23 cellular contexts compared by ENCODE assay signal in genomic region chr17:42000399-42001076, GRCh38. TPM values are rescaled to one million over a fixed set of nuclear protein-coding genes. Genes with fewer than 3 reads are reported as not detected.
A peak's percentile ranks its signal among the peaks of the same experiment; 100 is the strongest.
DNase-seq lines count a peak whose midpoint lies in the region; ATAC-seq, FAIRE-seq and TF ChIP-seq lines count a peak whose summit lies in the region.
"Had no signal": no experiment of that assay in that cellular context is flagged by ENCODE, and none has a peak within 500 bp of the region (broad histone marks: within the 10 kb centered on the region; RNA-seq: fewer than 3 reads in every experiment).

No MANE protein-coding gene starts in this region.

- H3K36me3 ChIP-seq in right lobe of liver (peaks cover 14 to 53% (median 24%) of the 10 kb centered on the region in 4 donors), HepG2 (replicated peaks in 1 of 2; ENCODE audit: control insufficient read depth in 1 of 2, insufficient read depth in 2 of 2, low read length in 2 of 2) (peaks cover 33 to 62% of the 10 kb centered on the region in 2 experiments), pancreas (peaks cover 7 to 34% (median 22%) of the 10 kb centered on the region in 3 donors)

- H3K27ac Mint-ChIP-seq in type B pancreatic cell (peak overlapping the region; percentile 2), T-helper 17 cell (no peak overlapping the region)
- H3K27ac Mint-ChIP-seq: activated CD8-positive, alpha-beta memory T cell treated with anti-CD3 and anti-CD28 coated beads, Interleukin-2, amount 10 ng/mL, durations not matched to agents 7 days and 5 days had no signal

- TF ChIP-seq RAD21 in HepG2 (CRISPR knock-in tag; IDR thresholded peaks at IDR 0.05): no peak

- no peak overlapping the region for H3K9ac ChIP-seq in HepG2 (ENCODE audit: insufficient read depth, low read depth, low read length)

- TF ChIP-seq CTCF in right lobe of liver (IDR thresholded peaks at IDR 0.05) (no peak), HepG2 (CRISPR knock-in tag; IDR thresholded peaks at IDR 0.05) (no peak), dorsolateral prefrontal cortex (IDR thresholded peaks at IDR 0.05 in 54 of 56, conservative IDR thresholded peaks at IDR 0.05 in 2 of 56; ENCODE audit: low read depth in 1 of 56, partially characterized antibody in 56 of 56) (no peak), pancreas (IDR thresholded peaks at IDR 0.05) (no peak), type B pancreatic cell (conservative IDR thresholded peaks at IDR 0.05) (no peak)

- H3K27me3 Mint-ChIP-seq in type B pancreatic cell (no peaks in the 10 kb centered on the region), T-helper 17 cell (no peaks in the 10 kb centered on the region)
- H3K27me3 Mint-ChIP-seq: activated CD8-positive, alpha-beta memory T cell treated with anti-CD3 and anti-CD28 coated beads, Interleukin-2, amount 10 ng/mL, durations not matched to agents 7 days and 5 days; CD4-positive, alpha-beta memory T cell had no signal

- ATAC-seq in right lobe of liver: peak in 3 of 4 donors; percentile 19 to 52 (median 45)
- ATAC-seq in HepG2: no peak
- peak in 3 of 4 donors; percentile 28 to 57 (median 32) for ATAC-seq in pancreas
- ATAC-seq in HG02852 (IDR thresholded peaks at IDR 0.05; ENCODE audit: unreplicated experiment): no peak
- ATAC-seq in T-helper 17 cell: no peak
- ATAC-seq: activated CD8-positive, alpha-beta memory T cell treated with anti-CD3 and anti-CD28 coated beads, Interleukin-2, amount 10 ng/mL, durations not matched to agents 7 days and 5 days; K562 had no signal

- H3K36me3 Mint-ChIP-seq in type B pancreatic cell (peaks cover 13% of the 10 kb centered on the region), T-helper 17 cell (ENCODE audit: low read depth) (peaks cover 2% of the 10 kb centered on the region)

- H3K4me1 ChIP-seq in right lobe of liver: peaks cover 0 to 23% (median 5%) of the 10 kb centered on the region in 4 donors
- H3K4me1 ChIP-seq in HepG2 (ENCODE audit: insufficient read depth, low read length): peaks cover 40% of the 10 kb centered on the region
- H3K4me1 ChIP-seq in pancreas: peaks cover 0 to 11% (median 0%) of the 10 kb centered on the region in 3 donors
- H3K4me1 ChIP-seq: ascending aorta had no signal

- no peak overlapping the region for H2AFZ ChIP-seq in HepG2 (ENCODE audit: low read length)
- H2AFZ ChIP-seq: hepatocyte had no signal

- peaks cover 50% of the 10 kb centered on the region for H3K79me2 ChIP-seq in HepG2 (ENCODE audit: insufficient read depth, low read length)

- H3K27me3 ChIP-seq in right lobe of liver (no peaks in the 10 kb centered on the region), HepG2 (ENCODE audit: control insufficient read depth in 1 of 2, insufficient read depth in 2 of 2, low read length in 2 of 2) (no peaks in the 10 kb centered on the region), dorsolateral prefrontal cortex (no peaks in the 10 kb centered on the region), pancreas (no peaks in the 10 kb centered on the region)
- H3K27me3 ChIP-seq: ascending aorta, hepatocyte had no signal

- in situ Hi-C loops in HepG2 (cut with HindIII; ENCODE audit: extremely low pct_ligation_motif_present, low pct_unique_long_range_greater_than_20kb): no loop called here

- WGBS in right lobe of liver (ENCODE audit: insufficient coverage, low coverage, low lambda C conversion rate, missing lambda C conversion rate): 61% methylated on average over 3 of the region's 3 CpGs
- WGBS in HepG2 (ENCODE audit: low lambda C conversion rate): 96% methylated on average over 3 of the region's 3 CpGs
- 85 to 88% methylated on average over 3 of the region's 3 CpGs for WGBS in pancreas, 2 donors

- CTCF ChIA-PET in HepG2 (lab: Yijun Ruan, JAX; ENCODE audit: low intra/inter-chr PET ratio, low total read pairs): no interaction called here

- no peaks in the 10 kb centered on the region for H3K9me3 Mint-ChIP-seq in type B pancreatic cell
- H3K9me3 Mint-ChIP-seq: CD4-positive, alpha-beta memory T cell had no signal

- H3K27ac ChIP-seq in right lobe of liver (peak overlapping the region in 1 of 3 donors; percentile 5), HepG2 (ENCODE audit: extremely low read length, insufficient read depth, low read length) (no peak overlapping the region), dorsolateral prefrontal cortex (peak overlapping the region in 56 of 59 donors; percentile 13 to 100 (median 88)), pancreas (no peak overlapping the region)
- H3K27ac ChIP-seq: ascending aorta, hepatocyte, RWPE1, thoracic aorta had no signal

- POLR2A ChIA-PET in HepG2 (lab: Yijun Ruan, JAX): interaction anchor here (0.5 kb wide), 1 partner anchor 17 kb away, joined by 3 read pairs; no protein-coding TSS in a partner anchor

- no peak for TF ChIP-seq POLR2A in right lobe of liver (IDR thresholded peaks at IDR 0.05)
- no peak for TF ChIP-seq POLR2A in HepG2 (IDR thresholded peaks at IDR 0.05; ENCODE audit: insufficient read depth in 1 of 2, low read depth in 2 of 2, low read length in 2 of 2)

- TF ChIP-seq EP300 in HepG2 (IDR thresholded peaks at IDR 0.05; ENCODE audit: low read depth in 2 of 2, low read length in 2 of 2) (no peak), HepG2 (CRISPR knock-in tag; IDR thresholded peaks at IDR 0.05; ENCODE audit: borderline replicate concordance) (no peak)

- peaks cover 9% of the 10 kb centered on the region for H4K20me1 ChIP-seq in HepG2 (ENCODE audit: insufficient read depth, low read length)

- no peak for FAIRE-seq in HepG2 (lab: Jason Lieb, UNC)
- FAIRE-seq in pancreas (lab: Jason Lieb, UNC): no peak
- FAIRE-seq: endometrium, islet of Langerhans, K562 had no signal

- H3K4me3 ChIP-seq in right lobe of liver (no peak overlapping the region), HepG2 (replicated peaks in 1 of 3; ENCODE audit: insufficient read depth in 1 of 3, low read depth in 2 of 3, low read length in 3 of 3) (no peak overlapping the region), dorsolateral prefrontal cortex (no peak overlapping the region), pancreas (no peak overlapping the region)
- H3K4me3 ChIP-seq: ascending aorta, hepatocyte, K562, thoracic aorta had no signal

- intact Hi-C loops in right lobe of liver (cut with DNase I) (no loop called here), HepG2 (cut with micrococcal nuclease; ENCODE audit: unreplicated experiment) (no loop called here), dorsolateral prefrontal cortex (cut with DNase I) (no loop called here), pancreas (cut with DNase I) (no loop called here)

- H3K4me1 Mint-ChIP-seq in type B pancreatic cell (ENCODE audit: unreplicated experiment): peaks cover 19% of the 10 kb centered on the region
- H3K4me1 Mint-ChIP-seq in T-helper 17 cell: peaks cover 15% of the 10 kb centered on the region

- no TSS peak for BruUV-seq in HepG2 (replicated peaks; lab: Mats Ljungman, UMichigan)

- no peak overlapping the region for H3K4me2 ChIP-seq in HepG2 (ENCODE audit: low read depth, low read length)
- H3K4me2 ChIP-seq: hepatocyte had no signal

- H3K9me3 ChIP-seq in right lobe of liver (no peaks in the 10 kb centered on the region), HepG2 (ENCODE audit: low read length) (no peaks in the 10 kb centered on the region), pancreas (no peaks in the 10 kb centered on the region), T-helper 17 cell (ENCODE audit: control insufficient read depth, low read length, poor library complexity, severe bottlenecking) (no peaks in the 10 kb centered on the region)
- H3K9me3 ChIP-seq: ascending aorta, thoracic aorta had no signal

- DNase-seq in right lobe of liver (no peak), HepG2 (ENCODE audit: low spot score) (no peak), dorsolateral prefrontal cortex (no peak), pancreas (no peak), type B pancreatic cell (ENCODE audit: extremely low spot score, unreplicated experiment) (no peak), NCI-H128 (lab: John Stamatoyannopoulos, UW; ENCODE audit: unreplicated experiment) (no peak), T-helper 17 cell (no peak)
- DNase-seq: activated CD4-positive, alpha-beta T cell treated with anti-CD3 and anti-CD28 coated beads for 1 hour; activated CD8-positive, alpha-beta memory T cell treated with anti-CD3 and anti-CD28 coated beads, Interleukin-2, amount 10 ng/mL, durations not matched to agents 7 days and 5 days; activated effector memory CD4-positive, alpha-beta T cell treated with anti-CD3 and anti-CD28 coated beads, Interleukin-2, amount 50 U/mL, for 16 hours; CD4-positive, alpha-beta memory T cell; cerebellar nuclear complex; mesendoderm; NCI-H1930; NCI-H345 had no signal

- no peak overlapping the region for H3K4me3 Mint-ChIP-seq in type B pancreatic cell
- H3K4me3 Mint-ChIP-seq in T-helper 17 cell: no peak overlapping the region
- H3K4me3 Mint-ChIP-seq: activated CD8-positive, alpha-beta memory T cell treated with anti-CD3 and anti-CD28 coated beads, Interleukin-2, amount 10 ng/mL, durations not matched to agents 7 days and 5 days; CD4-positive, alpha-beta memory T cell had no signal

RNA-seq across cellular contexts. Expression of gene DNAJC7, which starts 16.7 kb away (rescaled TPM):
- total RNA-seq in right lobe of liver (10 to 100 TPM; 32.7 to 40.3 (median 35.2) TPM), HepG2 (2016; rRNA removed; fragmentation: Illumina TruSeq; extraction: Trizol) (132 and 179 TPM in 2 replicates), dorsolateral prefrontal cortex (100 to 1,000 TPM in 114 of 120 experiments, 10 to 100 TPM in 6; 88.3 to 157 (median 125) TPM), pancreas (10 to 100 TPM; 32.2 to 45.3 (median 37.3) TPM), type B pancreatic cell (ENCODE audit: low replicate concordance) (77.3 and 88.7 TPM in 2 replicates), T-helper 17 cell (100 to 1,000 TPM; 113 to 124 TPM)
- total RNA-seq in HepG2 (2016; cell fraction: cytosol; rRNA removed; fragmentation: Illumina TruSeq; extraction: Trizol; ENCODE audit: low read depth): 46.7 and 51.0 TPM in 2 replicates
- total RNA-seq in HepG2 (2016; cell fraction: insoluble cytoplasmic fraction; rRNA removed; fragmentation: Illumina TruSeq; extraction: Trizol): 140 and 190 TPM in 2 replicates
- 65.8 and 75.9 TPM in 2 replicates for total RNA-seq in HepG2 (2016; cell fraction: membrane; rRNA removed; fragmentation: Illumina TruSeq; extraction: Trizol)
- total RNA-seq in HepG2 (2016; cell fraction: nucleus; rRNA removed; fragmentation: Illumina TruSeq; extraction: Trizol): 79.3 and 85.4 TPM in 2 replicates
- polyA plus RNA-seq in HepG2 (2011; rRNA removed) (47.7 and 54.7 TPM in 2 replicates), pancreas (10 to 100 TPM; 53.4 to 63.6 TPM)
- polyA plus RNA-seq in HepG2 (2011; cell fraction: cytosol; rRNA removed): 23.0 and 30.1 TPM in 2 replicates
- polyA plus RNA-seq in HepG2 (2011; cell fraction: nucleus; rRNA removed): 24.7 and 29.9 TPM in 2 replicates
- 75.2 and 76.1 TPM in 2 replicates for polyA plus RNA-seq in HepG2 (2012)
- polyA plus RNA-seq in HepG2 (2016; cell fraction: cytosol; fragmentation: Illumina TruSeq; extraction: Trizol; ENCODE audit: low read depth): 45.0 and 48.2 TPM in 2 replicates
- 221 and 228 TPM in 2 replicates for polyA plus RNA-seq in HepG2 (2016; cell fraction: insoluble cytoplasmic fraction; fragmentation: Illumina TruSeq; extraction: Trizol; ENCODE audit: low read depth)
- polyA plus RNA-seq in HepG2 (2016; cell fraction: membrane; fragmentation: Illumina TruSeq; extraction: Trizol; ENCODE audit: low read depth): 64.6 and 70.7 TPM in 2 replicates
- polyA plus RNA-seq in HepG2 (2016; cell fraction: nucleus; fragmentation: Illumina TruSeq; extraction: Trizol; ENCODE audit: insufficient read depth, low read depth): 97.9 and 98.9 TPM in 2 replicates
- polyA minus RNA-seq in HepG2 (2011; rRNA and poly(A)+ RNA removed; ENCODE audit: low replicate concordance): 61.1 and 62.3 TPM in 2 replicates
- 44.7 and 52.7 TPM in 2 replicates for polyA minus RNA-seq in HepG2 (2011; cell fraction: cytosol; rRNA and poly(A)+ RNA removed)
- 116 and 129 TPM in 2 replicates for polyA minus RNA-seq in HepG2 (2011; cell fraction: nucleus; rRNA and poly(A)+ RNA removed)

RNA-seq across cellular contexts. Expression of gene NKIRAS2, which starts 19.4 kb away (rescaled TPM):
- 10 to 100 TPM; 11.1 to 27.0 (median 12.3) TPM for total RNA-seq in right lobe of liver
- 26.8 and 27.9 TPM in 2 replicates for total RNA-seq in HepG2 (2016; rRNA removed; fragmentation: Illumina TruSeq; extraction: Trizol)
- total RNA-seq in HepG2 (2016; cell fraction: cytosol; rRNA removed; fragmentation: Illumina TruSeq; extraction: Trizol; ENCODE audit: low read depth): 17.3 and 18.4 TPM in 2 replicates
- 21.1 and 25.4 TPM in 2 replicates for total RNA-seq in HepG2 (2016; cell fraction: insoluble cytoplasmic fraction; rRNA removed; fragmentation: Illumina TruSeq; extraction: Trizol)
- total RNA-seq in HepG2 (2016; cell fraction: membrane; rRNA removed; fragmentation: Illumina TruSeq; extraction: Trizol): 36.4 and 39.9 TPM in 2 replicates
- 13.2 and 14.4 TPM in 2 replicates for total RNA-seq in HepG2 (2016; cell fraction: nucleus; rRNA removed; fragmentation: Illumina TruSeq; extraction: Trizol)
- polyA plus RNA-seq in HepG2 (2011; rRNA removed): 42.0 and 48.5 TPM in 2 replicates
- polyA plus RNA-seq in HepG2 (2011; cell fraction: cytosol; rRNA removed): 38.1 and 38.8 TPM in 2 replicates
- polyA plus RNA-seq in HepG2 (2011; cell fraction: nucleus; rRNA removed): 36.5 and 41.2 TPM in 2 replicates
- 23.6 and 24.0 TPM in 2 replicates for polyA plus RNA-seq in HepG2 (2012)
- 15.6 and 18.2 TPM in 2 replicates for polyA plus RNA-seq in HepG2 (2016; cell fraction: cytosol; fragmentation: Illumina TruSeq; extraction: Trizol; ENCODE audit: low read depth)
- 26.9 and 33.5 TPM in 2 replicates for polyA plus RNA-seq in HepG2 (2016; cell fraction: insoluble cytoplasmic fraction; fragmentation: Illumina TruSeq; extraction: Trizol; ENCODE audit: low read depth)
- 35.0 and 37.3 TPM in 2 replicates for polyA plus RNA-seq in HepG2 (2016; cell fraction: membrane; fragmentation: Illumina TruSeq; extraction: Trizol; ENCODE audit: low read depth)
- polyA plus RNA-seq in HepG2 (2016; cell fraction: nucleus; fragmentation: Illumina TruSeq; extraction: Trizol; ENCODE audit: insufficient read depth, low read depth): 29.9 and 31.9 TPM in 2 replicates
- polyA minus RNA-seq in HepG2 (2011; rRNA and poly(A)+ RNA removed; ENCODE audit: low replicate concordance): 47.3 TPM in 2 replicates
- polyA minus RNA-seq in HepG2 (2011; cell fraction: cytosol; rRNA and poly(A)+ RNA removed): 15.6 and 18.5 TPM in 2 replicates
- 15.3 and 17.8 TPM in 2 replicates for polyA minus RNA-seq in HepG2 (2011; cell fraction: nucleus; rRNA and poly(A)+ RNA removed)
- total RNA-seq in dorsolateral prefrontal cortex: 10 to 100 TPM in 106 of 120 experiments, 1 to 10 TPM in 14; 8.1 to 21.5 (median 12.5) TPM
- total RNA-seq in pancreas: 10 to 100 TPM in 3 of 6 donors, 1 to 10 TPM in 3; 6.5 to 14.7 (median 10.7) TPM
- polyA plus RNA-seq in pancreas: 10 to 100 TPM; 11.7 to 14.1 TPM
- total RNA-seq in type B pancreatic cell (ENCODE audit: low replicate concordance): 44.7 and 45.0 TPM in 2 replicates
- total RNA-seq in T-helper 17 cell: 10 to 100 TPM; 14.3 to 15.6 TPM

RNA-seq across cellular contexts. Expression of gene CNP, which starts 33.9 kb away (rescaled TPM):
- 10 to 100 TPM; 30.1 to 42.7 (median 33.0) TPM for total RNA-seq in right lobe of liver
- total RNA-seq in HepG2 (2016; rRNA removed; fragmentation: Illumina TruSeq; extraction: Trizol): 161 and 170 TPM in 2 replicates
- total RNA-seq in HepG2 (2016; cell fraction: cytosol; rRNA removed; fragmentation: Illumina TruSeq; extraction: Trizol; ENCODE audit: low read depth): 13.1 and 14.4 TPM in 2 replicates
- 142 and 170 TPM in 2 replicates for total RNA-seq in HepG2 (2016; cell fraction: insoluble cytoplasmic fraction; rRNA removed; fragmentation: Illumina TruSeq; extraction: Trizol)
- total RNA-seq in HepG2 (2016; cell fraction: membrane; rRNA removed; fragmentation: Illumina TruSeq; extraction: Trizol): 61.3 and 66.7 TPM in 2 replicates
- 95.4 and 98.2 TPM in 2 replicates for total RNA-seq in HepG2 (2016; cell fraction: nucleus; rRNA removed; fragmentation: Illumina TruSeq; extraction: Trizol)
- 97.2 and 105 TPM in 2 replicates for polyA plus RNA-seq in HepG2 (2011; rRNA removed)
- polyA plus RNA-seq in HepG2 (2011; cell fraction: cytosol; rRNA removed): 67.5 and 85.5 TPM in 2 replicates
- polyA plus RNA-seq in HepG2 (2011; cell fraction: nucleus; rRNA removed): 104 and 124 TPM in 2 replicates
- polyA plus RNA-seq in HepG2 (2012): 42.6 and 44.3 TPM in 2 replicates
- polyA plus RNA-seq in HepG2 (2016; cell fraction: cytosol; fragmentation: Illumina TruSeq; extraction: Trizol; ENCODE audit: low read depth): 18.7 and 20.0 TPM in 2 replicates
- polyA plus RNA-seq in HepG2 (2016; cell fraction: insoluble cytoplasmic fraction; fragmentation: Illumina TruSeq; extraction: Trizol; ENCODE audit: low read depth): 172 and 192 TPM in 2 replicates
- polyA plus RNA-seq in HepG2 (2016; cell fraction: membrane; fragmentation: Illumina TruSeq; extraction: Trizol; ENCODE audit: low read depth): 49.0 TPM in 2 replicates
- polyA plus RNA-seq in HepG2 (2016; cell fraction: nucleus; fragmentation: Illumina TruSeq; extraction: Trizol; ENCODE audit: insufficient read depth, low read depth): 178 and 180 TPM in 2 replicates
- 256 and 859 TPM in 2 replicates for polyA minus RNA-seq in HepG2 (2011; rRNA and poly(A)+ RNA removed; ENCODE audit: low replicate concordance)
- polyA minus RNA-seq in HepG2 (2011; cell fraction: cytosol; rRNA and poly(A)+ RNA removed): 126 and 130 TPM in 2 replicates
- polyA minus RNA-seq in HepG2 (2011; cell fraction: nucleus; rRNA and poly(A)+ RNA removed): 93.4 and 142 TPM in 2 replicates
- 1,000 to 10,000 TPM in 25 of 120 experiments, 100 to 1,000 TPM in 95; 166 to 3,303 (median 637) TPM for total RNA-seq in dorsolateral prefrontal cortex
- 10 to 100 TPM; 26.3 to 45.8 (median 32.1) TPM for total RNA-seq in pancreas
- 10 to 100 TPM; 26.4 to 34.4 TPM for polyA plus RNA-seq in pancreas
- 60.0 and 84.3 TPM in 2 replicates for total RNA-seq in type B pancreatic cell (ENCODE audit: low replicate concordance)
- total RNA-seq in T-helper 17 cell: 10 to 100 TPM; 21.0 to 23.4 TPM

RNA-seq across cellular contexts. Expression of gene C17orf113, which starts 49.9 kb away (rescaled TPM):
- total RNA-seq in right lobe of liver (under 1 TPM; 0.06 to 0.42 (median 0.12) TPM), HepG2 (2016; rRNA removed; fragmentation: Illumina TruSeq; extraction: Trizol) (0.83 and 1.1 TPM in 2 replicates), dorsolateral prefrontal cortex (1 to 10 TPM; 1.6 to 5.7 (median 3.4) TPM), pancreas (1 to 10 TPM; 1.2 to 2.2 (median 1.8) TPM), type B pancreatic cell (ENCODE audit: low replicate concordance) (2.1 and 3.0 TPM in 2 replicates), T-helper 17 cell (under 1 TPM; 0.65 to 0.85 TPM)
- 0.09 and 0.10 TPM in 2 replicates for total RNA-seq in HepG2 (2016; cell fraction: cytosol; rRNA removed; fragmentation: Illumina TruSeq; extraction: Trizol; ENCODE audit: low read depth)
- 0.67 and 0.91 TPM in 2 replicates for total RNA-seq in HepG2 (2016; cell fraction: insoluble cytoplasmic fraction; rRNA removed; fragmentation: Illumina TruSeq; extraction: Trizol)
- 0.28 and 0.34 TPM in 2 replicates for total RNA-seq in HepG2 (2016; cell fraction: membrane; rRNA removed; fragmentation: Illumina TruSeq; extraction: Trizol)
- 0.81 TPM in 2 replicates for total RNA-seq in HepG2 (2016; cell fraction: nucleus; rRNA removed; fragmentation: Illumina TruSeq; extraction: Trizol)
- polyA plus RNA-seq in HepG2 (2011; rRNA removed) (0.87 and 1.4 TPM in 2 replicates), pancreas (1 to 10 TPM; 1.5 to 1.9 TPM)
- 0.77 and 0.94 TPM in 2 replicates for polyA plus RNA-seq in HepG2 (2011; cell fraction: cytosol; rRNA removed)
- polyA plus RNA-seq in HepG2 (2011; cell fraction: nucleus; rRNA removed): 1.7 and 2.6 TPM in 2 replicates
- polyA plus RNA-seq in HepG2 (2012): 0.81 and 0.91 TPM in 2 replicates
- 0.05 TPM in 1 of 2 replicates, not detected in the other for polyA plus RNA-seq in HepG2 (2016; cell fraction: cytosol; fragmentation: Illumina TruSeq; extraction: Trizol; ENCODE audit: low read depth)
- 0.34 and 0.68 TPM in 2 replicates for polyA plus RNA-seq in HepG2 (2016; cell fraction: insoluble cytoplasmic fraction; fragmentation: Illumina TruSeq; extraction: Trizol; ENCODE audit: low read depth)
- polyA plus RNA-seq in HepG2 (2016; cell fraction: membrane; fragmentation: Illumina TruSeq; extraction: Trizol; ENCODE audit: low read depth): 0.08 and 0.13 TPM in 2 replicates
- polyA plus RNA-seq in HepG2 (2016; cell fraction: nucleus; fragmentation: Illumina TruSeq; extraction: Trizol; ENCODE audit: insufficient read depth, low read depth): 1.6 and 1.7 TPM in 2 replicates
- 0.56 and 2.3 TPM in 2 replicates for polyA minus RNA-seq in HepG2 (2011; rRNA and poly(A)+ RNA removed; ENCODE audit: low replicate concordance)
- 0.79 and 0.89 TPM in 2 replicates for polyA minus RNA-seq in HepG2 (2011; cell fraction: cytosol; rRNA and poly(A)+ RNA removed)
- polyA minus RNA-seq in HepG2 (2011; cell fraction: nucleus; rRNA and poly(A)+ RNA removed): 0.77 and 1.1 TPM in 2 replicates

Comparison
In these comparisons a context has a peak if more than half of its experiments do, and no peak if none do; other contexts are left out.
1. ATAC-seq: peak in right lobe of liver (3 of 4) and pancreas (3 of 4); none in HepG2 (single experiment), HG02852 (single experiment) and T-helper 17 cell (single experiment).
2. H3K27ac ChIP-seq: peak in dorsolateral prefrontal cortex (56 of 59); none in HepG2 (single experiment) and pancreas (0 of 4).